In the genomic region with DNA sequence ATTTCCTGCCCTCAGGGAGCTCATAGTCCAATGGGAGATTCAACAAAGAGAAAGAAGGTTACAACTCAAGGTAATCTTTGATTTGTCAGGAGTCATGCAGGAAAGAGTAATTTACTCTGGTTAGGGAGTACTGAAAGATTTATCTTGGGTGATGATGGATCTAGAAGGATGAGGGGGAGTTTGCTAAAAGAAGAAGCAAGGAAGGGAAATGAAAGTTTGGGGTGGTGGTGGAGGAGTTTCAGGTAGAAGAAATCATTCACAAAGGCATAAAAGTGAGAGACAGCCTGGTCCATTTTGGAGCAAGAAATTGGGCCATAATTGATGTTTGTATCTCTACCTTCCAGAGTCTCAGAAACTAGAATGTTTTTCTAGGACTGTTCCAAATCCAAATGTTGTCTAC, we compare ENCODE assay signal across 21 cellular contexts.
"Had no signal": no experiment of that assay in that cellular context is flagged by ENCODE, and none has a peak within 500 bp of the region (broad histone marks: within the 10 kb centered on the region; RNA-seq: fewer than 3 reads in every experiment).

No MANE protein-coding gene starts in this region.

- H3K27me3 Mint-ChIP-seq: progenitor cell of endocrine pancreas had no signal

- H3K4me3 ChIP-seq: heart right ventricle, pancreas, smooth muscle cell, testis, tibial nerve, upper lobe of right lung, vagina had no signal

- H3K9me3 Mint-ChIP-seq: natural killer cell treated with Interleukin-12 subunit alpha and Interleukin-12 subunit beta and Interleukin-15 and Interleukin-18, amount 100 ng/mL, for 72 hours; stimulated activated effector memory CD8-positive, alpha-beta T cell treated with anti-CD3 and anti-CD28 coated beads, Interleukin-12 subunit alpha, Interleukin-12 subunit beta, amount 100 ng/mL, for 72 hours; stimulated activated naive CD8-positive, alpha-beta T cell treated with anti-CD3 and anti-CD28 coated beads, Interleukin-15, amount 100 ng/mL, for 72 hours had no signal

- H3K27ac ChIP-seq: heart right ventricle, testis, tibial nerve, upper lobe of right lung, vagina had no signal

- H3K4me2 ChIP-seq: smooth muscle cell had no signal

- H3K4me3 Mint-ChIP-seq: mesothelial cell of epicardium; natural killer cell treated with Interleukin-12 subunit alpha and Interleukin-12 subunit beta and Interleukin-15 and Interleukin-18, amount 100 ng/mL, for 72 hours; stimulated activated effector memory CD8-positive, alpha-beta T cell treated with anti-CD3 and anti-CD28 coated beads, Interleukin-12 subunit alpha, Interleukin-12 subunit beta, amount 100 ng/mL, for 72 hours; stimulated activated naive CD8-positive, alpha-beta T cell treated with anti-CD3 and anti-CD28 coated beads, Interleukin-15, amount 100 ng/mL, for 72 hours had no signal

- H3K27ac Mint-ChIP-seq: mesothelial cell of epicardium; natural killer cell treated with Interleukin-12 subunit alpha and Interleukin-12 subunit beta and Interleukin-15 and Interleukin-18, amount 100 ng/mL, for 72 hours; progenitor cell of endocrine pancreas; stimulated activated effector memory CD8-positive, alpha-beta T cell treated with anti-CD3 and anti-CD28 coated beads, Interleukin-12 subunit alpha, Interleukin-12 subunit beta, amount 100 ng/mL, for 72 hours; stimulated activated naive CD8-positive, alpha-beta T cell treated with anti-CD3 and anti-CD28 coated beads, Interleukin-15, amount 100 ng/mL, for 72 hours had no signal

- H3K36me3 Mint-ChIP-seq: natural killer cell treated with Interleukin-12 subunit alpha and Interleukin-12 subunit beta and Interleukin-15 and Interleukin-18, amount 100 ng/mL, for 72 hours; stimulated activated effector memory CD8-positive, alpha-beta T cell treated with anti-CD3 and anti-CD28 coated beads, Interleukin-12 subunit alpha, Interleukin-12 subunit beta, amount 100 ng/mL, for 72 hours had no signal

- ATAC-seq: esophagus mucosa; heart right ventricle; left lobe of liver; natural killer cell treated with Interleukin-12 subunit alpha and Interleukin-12 subunit beta and Interleukin-15 and Interleukin-18, amount 100 ng/mL, for 72 hours; right cardiac atrium; stimulated activated effector memory CD8-positive, alpha-beta T cell treated with anti-CD3 and anti-CD28 coated beads, Interleukin-12 subunit alpha, Interleukin-12 subunit beta, amount 100 ng/mL, for 72 hours; stimulated activated naive CD8-positive, alpha-beta T cell treated with anti-CD3 and anti-CD28 coated beads, Interleukin-15, amount 100 ng/mL, for 72 hours; upper lobe of right lung had no signal

- DNase-seq: effector memory CD4-positive, alpha-beta T cell; heart right ventricle; islet precursor cell; mammary epithelial cell; occipital lobe; right cardiac atrium; stimulated activated CD4-positive, alpha-beta T cell treated with anti-CD3 and anti-CD28 coated beads, Interleukin-4, amount 100 ng/mL, for 1 hour; stimulated activated CD8-positive, alpha-beta memory T cell treated with anti-CD3 and anti-CD28 coated beads, Interleukin-4, amount 100 ng/mL, for 48 hours; stimulated activated naive CD8-positive, alpha-beta T cell treated with anti-CD3 and anti-CD28 coated beads, Interleukin-15, amount 100 ng/mL, for 72 hours; testis; upper lobe of right lung had no signal

- H3K27me3 ChIP-seq: heart right ventricle, pancreas, testis, tibial nerve, upper lobe of right lung, vagina had no signal

- H3K4me1 Mint-ChIP-seq: stimulated activated naive CD8-positive, alpha-beta T cell treated with anti-CD3 and anti-CD28 coated beads, Interleukin-15, amount 100 ng/mL, for 72 hours had no signal

- H3K4me1 ChIP-seq: pancreas, testis had no signal

- H3K36me3 ChIP-seq: heart right ventricle, pancreas, tibial nerve, upper lobe of right lung, vagina had no signal
